28 cellular contexts compared by ENCODE assay signal in the genomic region with DNA sequence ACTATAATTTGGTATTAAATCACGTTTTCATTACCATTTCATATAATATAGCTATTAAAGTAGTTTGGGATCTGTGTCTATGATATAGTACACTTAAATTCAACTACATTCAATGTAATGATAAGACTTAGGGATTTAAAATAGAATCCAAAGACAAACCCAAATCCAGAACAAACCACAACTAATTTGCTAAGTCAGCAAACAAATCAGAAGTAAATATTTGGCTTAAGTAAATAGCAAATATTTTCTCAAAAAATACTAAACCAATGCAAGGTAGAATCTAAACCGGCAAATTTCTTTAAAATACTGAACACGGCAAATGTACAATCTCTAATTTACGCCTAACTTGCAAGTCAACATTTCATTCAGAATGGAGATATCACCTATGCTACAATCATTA.
"Had no signal": no experiment of that assay in that cellular context is flagged by ENCODE, and none has a peak within 500 bp of the region (broad histone marks: within the 10 kb centered on the region; RNA-seq: fewer than 3 reads in every experiment).

No MANE protein-coding gene starts in this region.

- H3K4me1 Mint-ChIP-seq: immature natural killer cell; neural progenitor cell; stimulated activated effector memory CD8-positive, alpha-beta T cell treated with anti-CD3 and anti-CD28 coated beads, Interleukin-12 subunit alpha, Interleukin-12 subunit beta, amount 100 ng/mL, for 72 hours had no signal

- H2AFZ ChIP-seq: neural progenitor cell, parathyroid adenoma had no signal

- DNase-seq: hypothalamus; immature natural killer cell; kidney; left colon; left lung; lower lobe of right lung; mammary epithelial cell; mesenchymal stem cell; naive thymus-derived CD8-positive, alpha-beta T cell; occipital lobe; sigmoid colon; small intestine; spleen; stimulated activated CD4-positive, alpha-beta T cell treated with anti-CD3 and anti-CD28 coated beads, Interleukin-4, amount 100 ng/mL, for 24 hours; stimulated activated naive CD4-positive, alpha-beta T cell; tibial artery; trophoblast cell; upper lobe of right lung had no signal

- H3K4me2 ChIP-seq: neural progenitor cell had no signal

- ATAC-seq: left colon; left lung; lower lobe of right lung; naive thymus-derived CD8-positive, alpha-beta T cell; stimulated activated effector memory CD8-positive, alpha-beta T cell treated with anti-CD3 and anti-CD28 coated beads, Interleukin-12 subunit alpha, Interleukin-12 subunit beta, amount 100 ng/mL, for 72 hours; upper lobe of right lung had no signal

- H3K4me3 ChIP-seq: left lung, lower lobe of right lung, neural progenitor cell, right atrium auricular region, sigmoid colon, spleen, suprapubic skin, thoracic aorta, tibial artery, upper lobe of right lung had no signal

- H3K27ac ChIP-seq: left lung, lower lobe of right lung, neural progenitor cell, neutrophil, parathyroid adenoma, right atrium auricular region, sigmoid colon, spleen, suprapubic skin, thoracic aorta, tibial artery, upper lobe of right lung had no signal

- H3K4me3 Mint-ChIP-seq: immature natural killer cell; naive thymus-derived CD8-positive, alpha-beta T cell; nephron; neural progenitor cell; stimulated activated effector memory CD8-positive, alpha-beta T cell treated with anti-CD3 and anti-CD28 coated beads, Interleukin-12 subunit alpha, Interleukin-12 subunit beta, amount 100 ng/mL, for 72 hours; stimulated activated naive CD8-positive, alpha-beta T cell treated with anti-CD3 and anti-CD28 coated beads, Interleukin-15, Interleukin-2, amounts not matched to agents 100 ng/mL and 50 ng/mL, for 24 hours had no signal

- H3K9me3 ChIP-seq: left lung, lower lobe of right lung, neutrophil, right atrium auricular region, sigmoid colon, spleen, suprapubic skin, thoracic aorta, tibial artery, upper lobe of right lung had no signal

- H3K27me3 Mint-ChIP-seq: naive thymus-derived CD8-positive, alpha-beta T cell; progenitor cell of endocrine pancreas; stimulated activated naive CD8-positive, alpha-beta T cell treated with anti-CD3 and anti-CD28 coated beads, Interleukin-15, Interleukin-2, amounts not matched to agents 100 ng/mL and 50 ng/mL, for 24 hours had no signal

- H3K27me3 ChIP-seq: left lung, neural progenitor cell, neutrophil, right atrium auricular region, sigmoid colon, spleen, suprapubic skin, tibial artery, upper lobe of right lung had no signal

- H3K79me2 ChIP-seq: parathyroid adenoma had no signal

- H3K4me1 ChIP-seq: lower lobe of right lung, neural progenitor cell, parathyroid adenoma, right atrium auricular region, sigmoid colon, spleen, suprapubic skin, tibial artery, upper lobe of right lung had no signal

- H3K27ac Mint-ChIP-seq: nephron; neural progenitor cell; progenitor cell of endocrine pancreas; stimulated activated effector memory CD8-positive, alpha-beta T cell treated with anti-CD3 and anti-CD28 coated beads, Interleukin-12 subunit alpha, Interleukin-12 subunit beta, amount 100 ng/mL, for 72 hours; stimulated activated naive CD8-positive, alpha-beta T cell treated with anti-CD3 and anti-CD28 coated beads, Interleukin-15, Interleukin-2, amounts not matched to agents 100 ng/mL and 50 ng/mL, for 24 hours had no signal

- H3K9ac ChIP-seq: neural progenitor cell, parathyroid adenoma had no signal

- H3K9me3 Mint-ChIP-seq: immature natural killer cell; naive thymus-derived CD8-positive, alpha-beta T cell; nephron; neural progenitor cell; stimulated activated effector memory CD8-positive, alpha-beta T cell treated with anti-CD3 and anti-CD28 coated beads, Interleukin-12 subunit alpha, Interleukin-12 subunit beta, amount 100 ng/mL, for 72 hours; stimulated activated naive CD8-positive, alpha-beta T cell treated with anti-CD3 and anti-CD28 coated beads, Interleukin-15, Interleukin-2, amounts not matched to agents 100 ng/mL and 50 ng/mL, for 24 hours had no signal
